ENCODE assay signal across 8 cellular contexts in the genomic region with DNA sequence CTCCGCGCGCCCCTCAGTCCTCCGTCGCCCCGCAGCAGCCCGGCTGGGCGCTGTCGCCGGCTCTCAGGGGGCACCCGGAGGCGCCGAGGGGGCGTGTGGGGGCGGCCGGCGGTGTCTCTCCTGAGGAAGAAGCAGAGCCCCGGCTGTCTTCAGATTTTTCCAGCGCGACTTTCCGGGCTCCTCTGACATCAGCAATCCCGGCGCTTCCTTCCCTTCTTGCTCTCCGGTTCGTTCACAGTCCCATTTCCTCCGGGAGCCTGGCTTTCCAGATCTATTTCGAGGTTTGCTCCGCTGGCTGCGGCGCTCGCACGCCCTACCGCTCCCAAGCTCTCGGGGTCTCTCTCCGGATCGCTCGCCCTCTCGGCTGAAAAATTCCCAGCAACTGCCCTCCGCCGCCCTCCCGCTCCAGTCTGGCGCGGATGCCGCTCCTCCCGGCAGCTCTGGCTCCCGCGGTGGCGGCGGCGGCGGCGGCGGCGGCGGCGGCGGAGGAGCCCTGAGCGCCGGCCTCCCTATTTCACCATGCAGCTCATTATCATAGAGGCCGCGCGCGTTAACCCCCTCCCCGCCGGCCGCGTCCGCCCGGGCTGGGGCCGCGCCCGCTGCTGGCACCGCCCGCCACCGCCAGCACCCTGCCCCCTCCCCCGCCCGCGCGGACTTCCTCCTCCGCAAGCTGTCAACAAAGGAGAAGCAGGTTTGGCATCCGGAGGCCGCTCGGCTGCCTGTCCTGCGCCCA. TPM values are rescaled to one million over a fixed set of nuclear protein-coding genes. Genes with fewer than 3 reads are reported as not detected.
A peak's percentile ranks its signal among the peaks of the same experiment; 100 is the strongest.
DNase-seq lines count a peak whose midpoint lies in the region; ATAC-seq, FAIRE-seq and TF ChIP-seq lines count a peak whose summit lies in the region.

Gene PLXNA2 (minus strand): TSS at position 534 of the 733 bp plus-strand sequence. CDS start 26,462 bp downstream, outside the sequence.

- H3K36me3 Mint-ChIP-seq in CD8-positive, alpha-beta memory T cell, result peaks cover 0 to 5% (median 0%) of the 10 kb centered on the region in 3 donors

- dilution Hi-C loops in keratinocyte (cut with MboI; ENCODE audit: extremely low pct_ligation_motif_present, low sequenced_read_pairs), result no loop called here

- peak within 1 kb of the TSS; percentile 81 for H2AFZ ChIP-seq in keratinocyte (ENCODE audit: control insufficient read depth, low read length)

- peak; percentile 15 to 77 (median 49) for DNase-seq in CD8-positive, alpha-beta memory T cell
- peak; percentile 73 for DNase-seq in HEK293T (ENCODE audit: extremely low spot score)
- DNase-seq in NCI-H2227 (lab: John Stamatoyannopoulos, UW; ENCODE audit: unreplicated experiment), result peak; percentile 68
- peak; percentile 90 for DNase-seq in cerebellum (ENCODE audit: low spot score)
- DNase-seq in keratinocyte (ENCODE audit: low read depth, low spot score), result no peak
- peak in 2 of 3 donors; percentile 14 to 44 for DNase-seq in stimulated activated CD4-positive, alpha-beta T cell treated with anti-CD3 and anti-CD28 coated beads, Interleukin-12 subunit alpha, Interleukin-12 subunit beta, amount 100 ng/mL, for 48 hours (ENCODE audit: low read depth in 2 of 3, low spot score in 1 of 3)
- DNase-seq in T1000 (lab: John Stamatoyannopoulos, UW), result no peak

- peak within 1 kb of the TSS; percentile 29 for H3K27ac ChIP-seq in CD8-positive, alpha-beta memory T cell (ENCODE audit: low read depth, low read length)
- H3K27ac ChIP-seq in keratinocyte (ENCODE audit: control insufficient read depth, insufficient read depth, low read length), result peak within 1 kb of the TSS; percentile 55

- H3K27ac Mint-ChIP-seq in CD8-positive, alpha-beta memory T cell, result peak within 1 kb of the TSS; percentile 34 to 92 (median 84)

- peaks cover 46% of the 10 kb centered on the region for H3K79me2 ChIP-seq in keratinocyte (ENCODE audit: control insufficient read depth, insufficient read depth, low read length)

- H4K20me1 ChIP-seq in keratinocyte (ENCODE audit: control insufficient read depth, extremely low read depth, insufficient read depth, low read length), result no peaks in the 10 kb centered on the region

- TF ChIP-seq CTCF in keratinocyte (optimal IDR thresholded peaks at IDR 0.05 in 1 of 3, IDR thresholded peaks at IDR 0.05 in 1 of 3, conservative IDR thresholded peaks at IDR 0.05 in 1 of 3; ENCODE audit: extremely low read depth in 1 of 3, insufficient read depth in 2 of 3, low read length in 3 of 3), result no peak

- peak within 1 kb of the TSS; percentile 64 for H3K4me3 ChIP-seq in CD8-positive, alpha-beta memory T cell (ENCODE audit: low read length)
- H3K4me3 ChIP-seq in keratinocyte (ENCODE audit: control insufficient read depth in 2 of 3, extremely low read depth in 1 of 3, insufficient read depth in 2 of 3, low read depth in 1 of 3, low read length in 3 of 3), result peak within 1 kb of the TSS; percentile 80 to 92 (median 88)

- peaks cover 10 to 14% of the 10 kb centered on the region in 2 donors for H3K27me3 Mint-ChIP-seq in CD8-positive, alpha-beta memory T cell

- peaks cover 15 to 18% (median 18%) of the 10 kb centered on the region in 3 donors for H3K4me1 Mint-ChIP-seq in CD8-positive, alpha-beta memory T cell

- H3K9me1 ChIP-seq in keratinocyte (ENCODE audit: control insufficient read depth, extremely low read depth, insufficient read depth, low read length), result peaks cover 3% of the 10 kb centered on the region

- peak; percentile 73 to 76 for ATAC-seq in activated CD4-positive, CD25-positive, alpha-beta regulatory T cell treated with anti-CD3 and anti-CD28 coated beads, Interleukin-2, amount 50 U/mL, for 24 hours

- H3K27me3 ChIP-seq in CD8-positive, alpha-beta memory T cell (ENCODE audit: insufficient read depth, low read length, poor library complexity, severe bottlenecking), result peaks cover 21% of the 10 kb centered on the region
- H3K27me3 ChIP-seq in keratinocyte (ENCODE audit: control insufficient read depth, extremely low read depth, insufficient read depth, low read length), result no peaks in the 10 kb centered on the region

- FAIRE-seq in keratinocyte (lab: Jason Lieb, UNC), result no peak

- CTCF ChIA-PET in CD8-positive, alpha-beta memory T cell (lab: Charles Lee), result interaction anchor here (0.8 to 3.6 kb wide), 17 partner anchors 8 to 447 kb away, joined by 3 to 63 read pairs (median 6); no protein-coding TSS in a partner anchor
- CTCF ChIA-PET in HEK293T (lab: Yijun Ruan, JAX), result interaction anchor here (0.6 to 4.0 kb wide), 8 partner anchors 8 to 964 kb away, joined by 3 to 45 read pairs (median 7); no protein-coding TSS in a partner anchor

- H3K9me3 ChIP-seq in CD8-positive, alpha-beta memory T cell (ENCODE audit: low read length), result no peaks in the 10 kb centered on the region
- H3K9me3 ChIP-seq in keratinocyte (ENCODE audit: control insufficient read depth, low read depth, low read length), result no peaks in the 10 kb centered on the region

- H3K36me3 ChIP-seq in CD8-positive, alpha-beta memory T cell (ENCODE audit: insufficient read depth, low read length), result no peaks in the 10 kb centered on the region
- H3K36me3 ChIP-seq in keratinocyte (ENCODE audit: control insufficient read depth in 2 of 2, extremely low read depth in 1 of 2, insufficient read depth in 2 of 2, low read length in 2 of 2), result peaks cover 0 to 6% of the 10 kb centered on the region in 2 experiments

- H3K4me1 ChIP-seq in CD8-positive, alpha-beta memory T cell (ENCODE audit: insufficient read depth, low read length), result peaks cover 10% of the 10 kb centered on the region
- peaks cover 50% of the 10 kb centered on the region for H3K4me1 ChIP-seq in keratinocyte (ENCODE audit: control insufficient read depth, extremely low read depth, insufficient read depth, low read length)

- H3K4me3 Mint-ChIP-seq in CD8-positive, alpha-beta memory T cell, result peak within 1 kb of the TSS; percentile 79 to 93 (median 88)

- POLR2A ChIA-PET in CD8-positive, alpha-beta memory T cell (lab: Charles Lee), result interaction anchor here (0.5 to 2.0 kb wide), 6 partner anchors 58 to 432 kb away, joined by 3 to 19 read pairs (median 4); no protein-coding TSS in a partner anchor
- POLR2A ChIA-PET in HEK293T (lab: Yijun Ruan, JAX), result interaction anchor here (0.7 to 1.5 kb wide), 9 partner anchors 8 to 281 kb away, joined by 3 to 5 read pairs (median 3); no protein-coding TSS in a partner anchor

- H3K9me3 Mint-ChIP-seq in CD8-positive, alpha-beta memory T cell, result no peaks in the 10 kb centered on the region

- peak within 1 kb of the TSS; percentile 84 for H3K9ac ChIP-seq in keratinocyte (ENCODE audit: control insufficient read depth, extremely low read depth, insufficient read depth, low read length)

- H3K4me2 ChIP-seq in keratinocyte (ENCODE audit: control insufficient read depth, extremely low read depth, insufficient read depth, low read depth, low read length), result peak within 1 kb of the TSS; percentile 97

TF ChIP-seq in HEK293T, 16 proteins besides CTCF, POLR2A, EP300 and RAD21:
- TF ChIP-seq NFRKB (IDR thresholded peaks at IDR 0.05), result no peak
TF ChIP-seq in HEK293T: peak in this region for 0.

RNA-seq across cellular contexts. Expression of gene PLXNA2, which starts in this region (rescaled TPM):
- total RNA-seq in CD8-positive, alpha-beta memory T cell, result 1 to 10 TPM in 1 of 2 experiments, under 1 TPM in 1; 0.75 to 1.1 TPM
- 1.0 TPM for polyA plus RNA-seq in CD8-positive, alpha-beta memory T cell
- total RNA-seq in cerebellum, result 45.1 TPM
- 4.6 to 10.4 TPM (median 6.7 TPM) in 3 replicates for polyA plus RNA-seq in keratinocyte
- polyA plus RNA-seq in keratinocyte (2011; ENCODE audit: low read depth), result 12.3 TPM
- polyA plus RNA-seq in keratinocyte (2011; cell fraction: cytosol; rRNA removed), result 2.3 and 2.4 TPM in 2 replicates
- 26.3 and 30.3 TPM in 2 replicates for polyA plus RNA-seq in keratinocyte (2011; cell fraction: nucleus; rRNA removed)
- polyA plus RNA-seq in keratinocyte (2012; ENCODE audit: low replicate concordance), result 10.5 and 12.6 TPM in 2 replicates
- polyA minus RNA-seq in keratinocyte, result 23.0 to 62.6 TPM (median 25.4 TPM) in 3 replicates
- polyA minus RNA-seq in keratinocyte (2011; cell fraction: cytosol; rRNA and poly(A)+ RNA removed), result 5.6 TPM
- 34.4 and 46.8 TPM in 2 replicates for polyA minus RNA-seq in keratinocyte (2011; cell fraction: nucleus; rRNA and poly(A)+ RNA removed)

Comparison
In these comparisons a context has a peak if more than half of its experiments do, and no peak if none do; other contexts are left out.
1. RNA of gene PLXNA2 (total RNA-seq): 45.1 TPM in cerebellum (single experiment); 0.75 to 1.1 TPM in CD8-positive, alpha-beta memory T cell; every median in the first group is over 10 times any median in the second.
2. DNase-seq: peak in CD8-positive, alpha-beta memory T cell (5 of 5), HEK293T (single experiment), NCI-H2227 (single experiment), cerebellum (single experiment) and stimulated activated CD4-positive, alpha-beta T cell treated with anti-CD3 and anti-CD28 coated beads, Interleukin-12 subunit alpha, Interleukin-12 subunit beta, amount 100 ng/mL, for 48 hours (2 of 3); none in keratinocyte (single experiment) and T1000 (single experiment).